Comparison of ENCODE assay signal across 8 cellular contexts in genomic region chr7:125061083-125061745, GRCh38.
DNase-seq lines count a peak whose midpoint lies in the region; ATAC-seq and TF ChIP-seq lines count a peak whose summit lies in the region.
"Not testable (repeated sequence)": the region's sequence is repeated elsewhere in the genome, so short reads cannot be mapped to it uniquely, and the experiment has no call there.

No MANE protein-coding gene starts in this region.

- not testable (repeated sequence) for TF ChIP-seq POLR2A in IMR-90 (IDR thresholded peaks at IDR 0.05; ENCODE audit: low read depth, low read length)

- H3K27ac ChIP-seq in ACC112 (ENCODE audit: low read depth, low read length) (peak overlapping the region; percentile 73), PC-3 (ENCODE audit: low read length) (peak overlapping the region; percentile 77), epithelial cell of prostate (peak overlapping the region; percentile 56), smooth muscle cell (ENCODE audit: low read depth) (peak overlapping the region; percentile 78)
- not testable (repeated sequence) for H3K27ac ChIP-seq in IMR-90 (ENCODE audit: insufficient read depth, low read length); mesenchymal stem cell (ENCODE audit: low read length, poor library complexity, severe bottlenecking)

- not testable (repeated sequence) for H2BK5ac ChIP-seq in IMR-90 (ENCODE audit: low read depth, low read length, poor library complexity, severe bottlenecking); mesenchymal stem cell (ENCODE audit: low read depth, low read length, poor library complexity, severe bottlenecking)

- not testable (repeated sequence) for H3K23ac ChIP-seq in IMR-90 (ENCODE audit: low read depth, low read length); mesenchymal stem cell (ENCODE audit: low read length in 2 of 2)

- H3K9me2 ChIP-seq in PC-3 (replicated peaks; ENCODE audit: low read length): not testable (repeated sequence)

- WGBS in IMR-90 (ENCODE audit: extremely low coverage in 2 of 2, insufficient read length in 1 of 2), 2 experiments: no CpG with 5 or more reads among the region's 6 CpGs
- WGBS in mesenchymal stem cell: 75% methylated on average over 3 of the region's 6 CpGs
- 32% methylated on average over 6 of the region's 6 CpGs for WGBS in smooth muscle cell (ENCODE audit: low lambda C conversion rate)

- H2AFZ ChIP-seq in ACC112 (ENCODE audit: low read length, unreplicated experiment) (peak overlapping the region; percentile 46), PC-3 (ENCODE audit: low read length) (peak overlapping the region; percentile 31; the same call in 1 of the 2 replicates)
- H2AFZ ChIP-seq in IMR-90 (replicated peaks; ENCODE audit: low read length, poor library complexity); mesenchymal stem cell (ENCODE audit: low read depth, low read length); smooth muscle cell (ENCODE audit: low read depth): not testable (repeated sequence)

- H3K79me1 ChIP-seq in IMR-90 (ENCODE audit: low read depth in 1 of 2, low read length in 2 of 2); mesenchymal stem cell (replicated peaks; ENCODE audit: low read length, poor library complexity, severe bottlenecking): not testable (repeated sequence)

- H2AK9ac ChIP-seq in IMR-90 (replicated peaks; ENCODE audit: low read depth, low read length, poor library complexity): not testable (repeated sequence)

- H3K9me1 ChIP-seq in IMR-90 (ENCODE audit: insufficient read depth, low read length): not testable (repeated sequence)

- ATAC-seq in IMR-90 (ENCODE audit: low read depth): peak; percentile 77
- peak; percentile 79 for ATAC-seq in PC-3

- in situ Hi-C loops in IMR-90 (cut with MboI; ENCODE audit: low sequenced_read_pairs): not testable (repeated sequence)

- not testable (repeated sequence) for H3K4me2 ChIP-seq in IMR-90 (ENCODE audit: low read depth, low read length); mesenchymal stem cell (ENCODE audit: low read length, poor library complexity, severe bottlenecking)
- H3K4me2 ChIP-seq in PC-3 (ENCODE audit: low read length): peak overlapping the region; percentile 52
- H3K4me2 ChIP-seq in smooth muscle cell: peak overlapping the region; percentile 64

- not testable (repeated sequence) for H4K91ac ChIP-seq in IMR-90 (ENCODE audit: insufficient read depth, low read depth, low read length)
- peak overlapping the region; percentile 64 for H4K91ac ChIP-seq in mesenchymal stem cell (ENCODE audit: low read length)

- not testable (repeated sequence) for DNase-seq in IMR-90; epithelial cell of prostate (ENCODE audit: low read depth, low spot score); smooth muscle cell (lab: John Stamatoyannopoulos, UW; ENCODE audit: unreplicated experiment)
- DNase-seq in NCI-H446 treated with DMSO at 0.1 percent for 48 hours (lab: John Stamatoyannopoulos, UW) (peak; percentile 22), PC-3 (peak; percentile 64), adipocyte (ENCODE audit: low read depth) (peak; percentile 40), mesenchymal stem cell (peak; percentile 38)

- H2BK20ac ChIP-seq in IMR-90 (ENCODE audit: low read depth, low read length): not testable (repeated sequence)

- not testable (repeated sequence) for H4K8ac ChIP-seq in IMR-90 (ENCODE audit: low read depth in 2 of 2, low read length in 2 of 2); mesenchymal stem cell (ENCODE audit: low read length)

- H3K4ac ChIP-seq in IMR-90 (ENCODE audit: low read depth, low read length): not testable (repeated sequence)
- H3K4ac ChIP-seq in mesenchymal stem cell (ENCODE audit: low read depth in 1 of 2, low read length in 2 of 2): peak overlapping the region in 1 of 2 experiments; percentile 11

- H3K36me3 ChIP-seq in ACC112 (ENCODE audit: insufficient read depth, low read length); IMR-90 (ENCODE audit: control insufficient read depth, insufficient read depth, low read length); PC-3 (ENCODE audit: low read depth, low read length); adipocyte (ENCODE audit: control insufficient read depth, insufficient read depth, low read length, severe bottlenecking); mesenchymal stem cell (ENCODE audit: control insufficient read depth in 1 of 2, insufficient read depth in 2 of 2, low read depth in 1 of 2, low read length in 2 of 2); smooth muscle cell (ENCODE audit: low read depth): not testable (repeated sequence)

- H3F3A ChIP-seq in PC-3 (ENCODE audit: low read length, unreplicated experiment); smooth muscle cell (ENCODE audit: low read depth): not testable (repeated sequence)

- POLR2A ChIA-PET in IMR-90 (lab: Charles Lee; ENCODE audit: unreplicated experiment); PC-3 (lab: Charles Lee; ENCODE audit: unreplicated experiment): not testable (repeated sequence)

- not testable (repeated sequence) for TF ChIP-seq RAD21 in IMR-90 (IDR thresholded peaks at IDR 0.05; ENCODE audit: low read length)

- H3K56ac ChIP-seq in IMR-90 (ENCODE audit: extremely low read depth, insufficient read depth, low read length): not testable (repeated sequence)

- H3K9ac ChIP-seq in IMR-90 (ENCODE audit: low read depth, low read length): not testable (repeated sequence)
- H3K9ac ChIP-seq in PC-3 (ENCODE audit: low read length): peak overlapping the region; percentile 6
- peak overlapping the region; percentile 70 for H3K9ac ChIP-seq in adipocyte (ENCODE audit: low read length)
- H3K9ac ChIP-seq in mesenchymal stem cell (ENCODE audit: low read length): peak overlapping the region; percentile 22
- H3K9ac ChIP-seq in smooth muscle cell (ENCODE audit: low read depth): peak overlapping the region; percentile 48

- H2BK15ac ChIP-seq in IMR-90 (ENCODE audit: low read depth, low read length); mesenchymal stem cell (ENCODE audit: low read depth, poor library complexity, severe bottlenecking): not testable (repeated sequence)

- H3K18ac ChIP-seq in IMR-90 (ENCODE audit: low read depth, low read length): not testable (repeated sequence)
- peak overlapping the region in 1 of 2 experiments; percentile 73 for H3K18ac ChIP-seq in mesenchymal stem cell (ENCODE audit: low read depth in 1 of 2, low read length in 2 of 2)

- not testable (repeated sequence) for H2AK5ac ChIP-seq in IMR-90 (ENCODE audit: low read depth, low read length); mesenchymal stem cell (ENCODE audit: low read length, severe bottlenecking)

- CTCF ChIA-PET in IMR-90 (lab: Yijun Ruan, JAX): not testable (repeated sequence)
- CTCF ChIA-PET in PC-3 (lab: Charles Lee): interaction anchor here (0.7 to 3.1 kb wide), 2 partner anchors 139 to 255 kb away, joined by 9 to 18 read pairs; no protein-coding TSS in a partner anchor

- 0 out of 2 replicates have a peak overlapping the region, but pooled peaks have one; percentile 8 for H2BK120ac ChIP-seq in IMR-90 (ENCODE audit: low read depth, low read length)
- not testable (repeated sequence) for H2BK120ac ChIP-seq in mesenchymal stem cell (ENCODE audit: low read depth, low read length)

- not testable (repeated sequence) for H3K9me3 ChIP-seq in IMR-90 (ENCODE audit: control insufficient read depth, insufficient read depth, low read length); PC-3 (ENCODE audit: low read length); adipocyte (ENCODE audit: control insufficient read depth, low read length); mesenchymal stem cell (ENCODE audit: control insufficient read depth, low read length); smooth muscle cell (replicated peaks; ENCODE audit: low read depth)

- TF ChIP-seq CTCF in IMR-90 (conservative IDR thresholded peaks at IDR 0.05; ENCODE audit: low read depth, low read length); PC-3 (conservative IDR thresholded peaks at IDR 0.05; ENCODE audit: low read depth, low read length); smooth muscle cell (IDR thresholded peaks at IDR 0.05; ENCODE audit: borderline replicate concordance, insufficient read depth, poor library complexity, severe bottlenecking): not testable (repeated sequence)

- dilution Hi-C loops in IMR-90 (cut with HindIII; ENCODE audit: low sequenced_read_pairs, unreplicated experiment): not testable (repeated sequence)

- H2BK12ac ChIP-seq in mesenchymal stem cell (ENCODE audit: low read length in 2 of 2): peak overlapping the region in 1 of 2 experiments; percentile 70

- H3K79me2 ChIP-seq in ACC112 (ENCODE audit: control insufficient read depth, insufficient read depth, low read length, unreplicated experiment); PC-3 (ENCODE audit: low read length); smooth muscle cell (ENCODE audit: low read depth): not testable (repeated sequence)

- intact Hi-C loops in IMR-90 (cut with micrococcal nuclease) (loop anchor here (1.0 to 5.0 kb wide), 2 partner anchors 132 to 611 kb away; partner anchors contain the start of gene POT1), PC-3 (cut with micrococcal nuclease) (loop anchor here (1.0 to 5.0 kb wide), 5 partner anchors 144 to 1311 kb away; no protein-coding TSS in a partner anchor)

- BruUV-seq in IMR-90 (replicated peaks; lab: Mats Ljungman, UMichigan); PC-3 (replicated peaks; lab: Mats Ljungman, UMichigan): not testable (repeated sequence)

- not testable (repeated sequence) for H3K27me3 ChIP-seq in ACC112 (ENCODE audit: insufficient read depth, low read length); IMR-90 (ENCODE audit: control insufficient read depth, insufficient read depth, low read length); PC-3 (ENCODE audit: low read length); adipocyte (replicated peaks; ENCODE audit: control insufficient read depth, insufficient read depth, low read length); mesenchymal stem cell (ENCODE audit: control insufficient read depth in 1 of 2, insufficient read depth in 1 of 2, low read length in 2 of 2); smooth muscle cell (ENCODE audit: low read depth)

- H3K4me1 ChIP-seq in ACC112 (ENCODE audit: control insufficient read depth, insufficient read depth, low read length, unreplicated experiment) (peaks cover 19% of the 10 kb centered on the region), PC-3 (ENCODE audit: insufficient read depth, low read length) (peaks cover 16% of the 10 kb centered on the region), adipocyte (ENCODE audit: control insufficient read depth, insufficient read depth, low read length) (peaks cover 18% of the 10 kb centered on the region), smooth muscle cell (ENCODE audit: low read depth) (peaks cover 10% of the 10 kb centered on the region)
- H3K4me1 ChIP-seq in IMR-90 (ENCODE audit: control insufficient read depth, insufficient read depth, low read length); mesenchymal stem cell (ENCODE audit: control insufficient read depth, insufficient read depth, low read depth, low read length): not testable (repeated sequence)

- not testable (repeated sequence) for H4K5ac ChIP-seq in IMR-90 (ENCODE audit: low read depth, low read length)

- not testable (repeated sequence) for H3K4me3 ChIP-seq in ACC112 (ENCODE audit: low read depth, low read length); IMR-90 (ENCODE audit: insufficient read depth, low read depth, low read length); adipocyte (ENCODE audit: low read length); mesenchymal stem cell (ENCODE audit: insufficient read depth in 1 of 2, low read depth in 1 of 2, low read length in 2 of 2); smooth muscle cell
- H3K4me3 ChIP-seq in PC-3 (ENCODE audit: low read length): peak overlapping the region; percentile 11

- not testable (repeated sequence) for H3K14ac ChIP-seq in IMR-90 (replicated peaks; ENCODE audit: low read depth, low read length); mesenchymal stem cell (ENCODE audit: low read length in 2 of 2)

- H4K20me1 ChIP-seq in IMR-90 (ENCODE audit: insufficient read depth, low read length); PC-3 (ENCODE audit: low read length); smooth muscle cell (ENCODE audit: low read depth): not testable (repeated sequence)
